Comparison of ENCODE assay signal across 21 cellular contexts in the genomic region with DNA sequence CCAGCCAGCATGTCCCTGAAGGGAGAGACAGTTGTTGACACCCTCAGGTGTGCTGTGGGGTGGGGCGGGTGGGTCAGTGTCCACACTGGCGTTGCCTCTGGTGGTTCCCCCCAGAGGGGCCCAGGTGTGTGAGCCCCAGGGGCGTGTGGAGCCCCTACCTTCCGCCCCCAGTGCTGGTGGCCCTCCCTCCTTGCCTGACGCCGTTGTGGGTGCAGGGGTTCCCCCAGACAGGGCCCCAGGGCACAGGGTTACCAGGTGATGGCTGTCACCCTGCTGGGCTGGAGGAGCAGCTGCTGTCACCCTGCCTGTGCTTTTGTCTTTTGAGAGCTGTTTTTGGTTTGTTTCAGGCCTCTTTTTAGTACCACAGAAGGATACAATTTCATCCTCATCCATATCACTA. TPM values are rescaled to one million over a fixed set of nuclear protein-coding genes. Genes with fewer than 3 reads are reported as not detected.
A peak's percentile ranks its signal among the peaks of the same experiment; 100 is the strongest.
DNase-seq lines count a peak whose midpoint lies in the region; ATAC-seq and TF ChIP-seq lines count a peak whose summit lies in the region.
"Had no signal": no experiment of that assay in that cellular context is flagged by ENCODE, and none has a peak within 500 bp of the region (broad histone marks: within the 10 kb centered on the region; RNA-seq: fewer than 3 reads in every experiment).

No MANE protein-coding gene starts in this region.

- no peaks in the 10 kb centered on the region for H3K9me3 ChIP-seq in left ventricle myocardium inferior (replicated peaks)
- H3K9me3 ChIP-seq in right atrium auricular region = no peaks in the 10 kb centered on the region
- no peaks in the 10 kb centered on the region for H3K9me3 ChIP-seq in RWPE2 (ENCODE audit: severe bottlenecking)
- no peaks in the 10 kb centered on the region for H3K9me3 ChIP-seq in spleen
- H3K9me3 ChIP-seq: BE2C had no signal

- H3K27me3 ChIP-seq in left ventricle myocardium inferior (ENCODE audit: low read depth) (no peaks in the 10 kb centered on the region), right atrium auricular region (no peaks in the 10 kb centered on the region), RWPE2 (ENCODE audit: insufficient read depth, poor library complexity, severe bottlenecking) (no peaks in the 10 kb centered on the region), spleen (replicated peaks in 1 of 7) (no peaks in the 10 kb centered on the region)
- H3K27me3 ChIP-seq: BE2C had no signal

- H3K27ac ChIP-seq in left ventricle myocardium inferior (replicated peaks) (no peak overlapping the region), right atrium auricular region (no peak overlapping the region), RWPE2 (ENCODE audit: poor library complexity, severe bottlenecking) (no peak overlapping the region), spleen (no peak overlapping the region)
- H3K27ac ChIP-seq: SK-N-MC had no signal

- no peaks in the 10 kb centered on the region for H3K4me1 ChIP-seq in left ventricle myocardium inferior
- H3K4me1 ChIP-seq in right atrium auricular region = no peaks in the 10 kb centered on the region
- H3K4me1 ChIP-seq in RWPE2 (ENCODE audit: insufficient read depth, poor library complexity, severe bottlenecking) = no peaks in the 10 kb centered on the region
- peaks cover 0 to 13% (median 0%) of the 10 kb centered on the region in 6 donors for H3K4me1 ChIP-seq in spleen
- H3K4me1 ChIP-seq: BE2C had no signal

- H3K4me3 ChIP-seq in left ventricle myocardium inferior (no peak overlapping the region), right atrium auricular region (no peak overlapping the region), RWPE2 (ENCODE audit: severe bottlenecking) (no peak overlapping the region), spleen (no peak overlapping the region), lower leg skin (ENCODE audit: low read depth, poor library complexity, severe bottlenecking) (no peak overlapping the region)
- H3K4me3 ChIP-seq: SK-N-MC had no signal

- H3K36me3 ChIP-seq in left ventricle myocardium inferior (peaks cover 58% of the 10 kb centered on the region), right atrium auricular region (peaks cover 39% of the 10 kb centered on the region), RWPE2 (ENCODE audit: low read depth) (peaks cover 68% of the 10 kb centered on the region), spleen (peaks cover 0 to 97% (median 48%) of the 10 kb centered on the region in 6 donors)

- WGBS in spleen, 5 donors = 73 to 91% (median 87%) methylated on average over 3 to 6 of the region's 6 CpGs
- 91 to 94% methylated on average over 6 of the region's 6 CpGs for WGBS in lower leg skin, 2 donors

- no peak for TF ChIP-seq CTCF in left ventricle myocardium inferior (IDR thresholded peaks at IDR 0.05; ENCODE audit: borderline replicate concordance)
- TF ChIP-seq CTCF in right atrium auricular region (IDR thresholded peaks at IDR 0.05) = no peak
- no peak for TF ChIP-seq CTCF in RWPE2 (IDR thresholded peaks at IDR 0.05; ENCODE audit: poor library complexity, severe bottlenecking)
- no peak for TF ChIP-seq CTCF in spleen (IDR thresholded peaks at IDR 0.05 in 8 of 11, conservative IDR thresholded peaks at IDR 0.05 in 3 of 11)
- no peak for TF ChIP-seq CTCF in lower leg skin (IDR thresholded peaks at IDR 0.05)

- TF ChIP-seq POLR2A in spleen (IDR thresholded peaks at IDR 0.05) (no peak), lower leg skin (IDR thresholded peaks at IDR 0.05) (no peak)

- peak; percentile 5 for DNase-seq in left ventricle myocardium inferior
- DNase-seq in right atrium auricular region (ENCODE audit: low spot score) = no peak
- DNase-seq in NCI-H146 (lab: John Stamatoyannopoulos, UW) = peak; percentile 90
- peak; percentile 43 for DNase-seq in RWPE2 (ENCODE audit: low spot score)
- peak; percentile 57 for DNase-seq in spleen
- no peak for DNase-seq in lower leg skin (ENCODE audit: low spot score in 2 of 2)
- DNase-seq in DMS153 treated with DMSO at 0.1 percent for 48 hours (lab: John Stamatoyannopoulos, UW; ENCODE audit: unreplicated experiment) = no peak
- DNase-seq: BE2C, DMS 273 treated with DMSO at 0.1 percent for 48 hours, EL, H9, IMR-90, Kasumi-1, NCI-H1436 treated with DMSO at 0.1 percent for 48 hours, NCI-H524, PC-3, T-helper 1 cell had no signal

- intact Hi-C loops in left ventricle myocardium inferior (cut with micrococcal nuclease) (no loop called here), spleen (cut with DNase I; ENCODE audit: low total_unique reads) (no loop called here), lower leg skin (cut with DNase I; ENCODE audit: low total_unique reads) (no loop called here)

- ATAC-seq in RWPE2 (ENCODE audit: low read depth) (no peak), HG02840 (IDR thresholded peaks at IDR 0.05; ENCODE audit: low FRiP score, unreplicated experiment) (no peak)
- ATAC-seq: PC-3 had no signal

RNA-seq across cellular contexts. Expression of gene ATP4B, which starts 27.2 kb away (rescaled TPM):
- not detected for total RNA-seq in left ventricle myocardium inferior
- total RNA-seq in right atrium auricular region = not detected
- total RNA-seq in spleen = under 1 TPM in 3 of 7 donors, not detected in 4; 0.32 to 0.46 (median 0.43) TPM
- polyA plus RNA-seq in spleen = under 1 TPM; 0.09 to 0.15 (median 0.13) TPM
- total RNA-seq in lower leg skin = not detected
- total RNA-seq: CD8-positive, alpha-beta memory T cell; H9; IMR-90; PC-3 had no signal
- polyA plus RNA-seq: AG04450; CD8-positive, alpha-beta memory T cell; IMR-90 had no signal

RNA-seq across cellular contexts. Expression of gene GRK1, which starts 36.2 kb away (rescaled TPM):
- total RNA-seq in left ventricle myocardium inferior (0.85 TPM), right atrium auricular region (not detected), spleen (not detected), lower leg skin (not detected)
- polyA plus RNA-seq in spleen = not detected
- total RNA-seq: CD8-positive, alpha-beta memory T cell; IMR-90; PC-3 had no signal
- polyA plus RNA-seq: AG04450; CD8-positive, alpha-beta memory T cell; IMR-90 had no signal

RNA-seq across cellular contexts. Expression of gene TFDP1, which starts 46.3 kb away (rescaled TPM):
- total RNA-seq in left ventricle myocardium inferior (48.7 TPM), right atrium auricular region (10 to 100 TPM; 34.4 to 40.4 TPM), spleen (10 to 100 TPM; 47.5 to 91.7 (median 59.4) TPM), lower leg skin (10 to 100 TPM; 35.9 to 48.8 (median 41.9) TPM)
- 10 to 100 TPM; 21.7 to 42.4 (median 40.1) TPM for polyA plus RNA-seq in spleen

Comparison
In these comparisons a context has a peak if more than half of its experiments do, and no peak if none do; other contexts are left out.
1. DNase-seq: peak in left ventricle myocardium inferior (single experiment), NCI-H146 (single experiment), RWPE2 (single experiment) and spleen (single experiment); none in right atrium auricular region (single experiment), lower leg skin (0 of 2) and DMS153 treated with DMSO at 0.1 percent for 48 hours (single experiment).